14 cellular contexts compared by ENCODE assay signal in genomic region chr7:139058963-139059362, GRCh38. TPM values are rescaled to one million over a fixed set of nuclear protein-coding genes. Genes with fewer than 3 reads are reported as not detected.
DNase-seq lines count a peak whose midpoint lies in the region; ATAC-seq and TF ChIP-seq lines count a peak whose summit lies in the region.
"Had no signal": no experiment of that assay in that cellular context is flagged by ENCODE, and none has a peak within 500 bp of the region (broad histone marks: within the 10 kb centered on the region; RNA-seq: fewer than 3 reads in every experiment).

No MANE protein-coding gene starts in this region.

- intact Hi-C loops in activated CD4-positive, alpha-beta T cell treated with anti-CD3 and anti-CD28 coated beads, Interleukin-2, amount 10 ng/mL, durations not matched to agents 24 days and 14 days (cut with micrococcal nuclease), result no loop called here

- no peak overlapping the region for H3K4me3 ChIP-seq in fibroblast of the aortic adventitia (ENCODE audit: low read depth, low read length)
- H3K4me3 ChIP-seq: upper lobe of right lung had no signal

- POLR2A ChIA-PET in activated CD8-positive, alpha-beta T cell treated with anti-CD3 and anti-CD28 coated beads, Interleukin-2, amount 10 ng/mL, durations not matched to agents 7 days and 5 days (lab: Charles Lee), result interaction anchor here (0.7 to 2.2 kb wide), 5 partner anchors 9 to 27 kb away, joined by 3 to 5 read pairs (median 4); no protein-coding TSS in a partner anchor

- CTCF ChIA-PET in activated CD8-positive, alpha-beta T cell treated with anti-CD3 and anti-CD28 coated beads, Interleukin-2, amount 10 ng/mL, durations not matched to agents 7 days and 5 days (lab: Charles Lee), result interaction anchor here (0.7 to 3.7 kb wide), 3 partner anchors 9 to 16 kb away, joined by 4 to 36 read pairs (median 8); no protein-coding TSS in a partner anchor

- H3K4me3 Mint-ChIP-seq in activated CD4-positive, alpha-beta T cell treated with anti-CD3 and anti-CD28 coated beads, Interleukin-2, amount 10 ng/mL, durations not matched to agents 24 days and 14 days, result no peak overlapping the region
- H3K4me3 Mint-ChIP-seq in activated CD8-positive, alpha-beta T cell treated with anti-CD3 and anti-CD28 coated beads, Interleukin-2, amount 10 ng/mL, durations not matched to agents 7 days and 5 days, result no peak overlapping the region
- H3K4me3 Mint-ChIP-seq: activated T-cell treated with anti-CD3 and anti-CD28 coated beads, Interleukin-2, amount 50 U/mL, for 4 hours had no signal

- H3K27me3 Mint-ChIP-seq in activated CD4-positive, alpha-beta T cell treated with anti-CD3 and anti-CD28 coated beads, Interleukin-2, amount 10 ng/mL, durations not matched to agents 24 days and 14 days, result no peaks in the 10 kb centered on the region
- no peaks in the 10 kb centered on the region for H3K27me3 Mint-ChIP-seq in activated CD8-positive, alpha-beta T cell treated with anti-CD3 and anti-CD28 coated beads, Interleukin-2, amount 10 ng/mL, durations not matched to agents 7 days and 5 days (ENCODE audit: low read depth)

- peaks cover 69% of the 10 kb centered on the region for H3K36me3 Mint-ChIP-seq in activated CD4-positive, alpha-beta T cell treated with anti-CD3 and anti-CD28 coated beads, Interleukin-2, amount 10 ng/mL, durations not matched to agents 24 days and 14 days (ENCODE audit: low read depth)
- H3K36me3 Mint-ChIP-seq in activated CD8-positive, alpha-beta T cell treated with anti-CD3 and anti-CD28 coated beads, Interleukin-2, amount 10 ng/mL, durations not matched to agents 7 days and 5 days (ENCODE audit: low read depth), result peaks cover 82% of the 10 kb centered on the region

- DNase-seq in activated CD4-positive, alpha-beta T cell treated with anti-CD3 and anti-CD28 coated beads, Interleukin-2, amount 10 ng/mL, durations not matched to agents 24 days and 14 days, result no peak
- DNase-seq in activated CD4-positive, alpha-beta T cell treated with anti-CD3 and anti-CD28 coated beads for 48 hours, result no peak
- no peak for DNase-seq in activated CD8-positive, alpha-beta T cell treated with anti-CD3 and anti-CD28 coated beads, Interleukin-2, amount 10 ng/mL, durations not matched to agents 7 days and 5 days
- DNase-seq in fibroblast of the aortic adventitia (ENCODE audit: low read depth) (peak; percentile 80), pulmonary artery endothelial cell (ENCODE audit: low read depth, low spot score) (peak; percentile 60), SKM-1 treated with dmso at 0.1 percent for 144 hours (lab: John Stamatoyannopoulos, UW; ENCODE audit: unreplicated experiment) (no peak), GM19240 (ENCODE audit: insufficient read length, low spot score) (no peak)
- DNase-seq: activated T-cell treated with anti-CD3 and anti-CD28 coated beads, Interleukin-2, amount 50 U/mL, for 4 hours; DMS 273 treated with DMSO at 0.1 percent for 48 hours; NCI-H2081 treated with DMSO at 0.1 percent for 48 hours; SK-N-SH; upper lobe of right lung had no signal

- peaks cover 54% of the 10 kb centered on the region for H3K4me1 Mint-ChIP-seq in activated CD4-positive, alpha-beta T cell treated with anti-CD3 and anti-CD28 coated beads, Interleukin-2, amount 10 ng/mL, durations not matched to agents 24 days and 14 days
- peaks cover 46% of the 10 kb centered on the region for H3K4me1 Mint-ChIP-seq in activated CD8-positive, alpha-beta T cell treated with anti-CD3 and anti-CD28 coated beads, Interleukin-2, amount 10 ng/mL, durations not matched to agents 7 days and 5 days (ENCODE audit: low read depth)

- no peak for TF ChIP-seq CTCF in fibroblast of the aortic adventitia (IDR thresholded peaks at IDR 0.05; ENCODE audit: insufficient read depth, low read length)

- no peaks in the 10 kb centered on the region for H3K9me3 Mint-ChIP-seq in activated CD4-positive, alpha-beta T cell treated with anti-CD3 and anti-CD28 coated beads, Interleukin-2, amount 10 ng/mL, durations not matched to agents 24 days and 14 days
- no peaks in the 10 kb centered on the region for H3K9me3 Mint-ChIP-seq in activated CD8-positive, alpha-beta T cell treated with anti-CD3 and anti-CD28 coated beads, Interleukin-2, amount 10 ng/mL, durations not matched to agents 7 days and 5 days (ENCODE audit: insufficient read depth)
- H3K9me3 Mint-ChIP-seq: activated T-cell treated with anti-CD3 and anti-CD28 coated beads, Interleukin-2, amount 50 U/mL, for 4 hours had no signal

- peak overlapping the region; percentile 42 for H3K27ac Mint-ChIP-seq in activated CD4-positive, alpha-beta T cell treated with anti-CD3 and anti-CD28 coated beads, Interleukin-2, amount 10 ng/mL, durations not matched to agents 24 days and 14 days
- H3K27ac Mint-ChIP-seq in activated CD8-positive, alpha-beta T cell treated with anti-CD3 and anti-CD28 coated beads, Interleukin-2, amount 10 ng/mL, durations not matched to agents 7 days and 5 days, result peak overlapping the region; percentile 47

- ATAC-seq in activated CD8-positive, alpha-beta T cell treated with anti-CD3 and anti-CD28 coated beads, Interleukin-2, amount 10 ng/mL, durations not matched to agents 7 days and 5 days, result no peak
- no peak for ATAC-seq in HG03571 (IDR thresholded peaks at IDR 0.05; ENCODE audit: unreplicated experiment)
- ATAC-seq: activated T-cell treated with anti-CD3 and anti-CD28 coated beads, Interleukin-2, amount 50 U/mL, for 4 hours; upper lobe of right lung had no signal

RNA-seq across cellular contexts. Expression of gene ZC3HAV1L, which starts 23.1 kb away (rescaled TPM):
- total RNA-seq in activated CD4-positive, alpha-beta T cell treated with anti-CD3 and anti-CD28 coated beads, Interleukin-2, amount 10 ng/mL, durations not matched to agents 24 days and 14 days, result 36.5 and 38.5 TPM in 2 replicates
- total RNA-seq in activated CD8-positive, alpha-beta T cell treated with anti-CD3 and anti-CD28 coated beads, Interleukin-2, amount 10 ng/mL, durations not matched to agents 7 days and 5 days, result 10 to 100 TPM; 17.3 to 20.2 TPM
- total RNA-seq in fibroblast of the aortic adventitia (ENCODE audit: low replicate concordance) (11.9 and 36.6 TPM in 2 replicates), pulmonary artery endothelial cell (13.5 and 13.6 TPM in 2 replicates)
- total RNA-seq: A172 had no signal

RNA-seq across cellular contexts. Expression of gene ZC3HAV1, which starts 50.6 kb away (rescaled TPM):
- 86.1 and 90.5 TPM in 2 replicates for total RNA-seq in activated CD4-positive, alpha-beta T cell treated with anti-CD3 and anti-CD28 coated beads, Interleukin-2, amount 10 ng/mL, durations not matched to agents 24 days and 14 days
- 100 to 1,000 TPM; 121 to 122 TPM for total RNA-seq in activated CD8-positive, alpha-beta T cell treated with anti-CD3 and anti-CD28 coated beads, Interleukin-2, amount 10 ng/mL, durations not matched to agents 7 days and 5 days
- total RNA-seq in fibroblast of the aortic adventitia (ENCODE audit: low replicate concordance) (20.0 and 55.4 TPM in 2 replicates), pulmonary artery endothelial cell (43.3 and 60.4 TPM in 2 replicates)

Comparison
In these comparisons a context has a peak if more than half of its experiments do, and no peak if none do; other contexts are left out.
1. DNase-seq: peak in fibroblast of the aortic adventitia (single experiment) and pulmonary artery endothelial cell (single experiment); none in activated CD4-positive, alpha-beta T cell treated with anti-CD3 and anti-CD28 coated beads, Interleukin-2, amount 10 ng/mL, durations not matched to agents 24 days and 14 days (single experiment), activated CD4-positive, alpha-beta T cell treated with anti-CD3 and anti-CD28 coated beads for 48 hours (single experiment), activated CD8-positive, alpha-beta T cell treated with anti-CD3 and anti-CD28 coated beads, Interleukin-2, amount 10 ng/mL, durations not matched to agents 7 days and 5 days (single experiment), SKM-1 treated with dmso at 0.1 percent for 144 hours (single experiment) and GM19240 (single experiment).